Comparison of ENCODE assay signal across 20 cellular contexts in the genomic region with DNA sequence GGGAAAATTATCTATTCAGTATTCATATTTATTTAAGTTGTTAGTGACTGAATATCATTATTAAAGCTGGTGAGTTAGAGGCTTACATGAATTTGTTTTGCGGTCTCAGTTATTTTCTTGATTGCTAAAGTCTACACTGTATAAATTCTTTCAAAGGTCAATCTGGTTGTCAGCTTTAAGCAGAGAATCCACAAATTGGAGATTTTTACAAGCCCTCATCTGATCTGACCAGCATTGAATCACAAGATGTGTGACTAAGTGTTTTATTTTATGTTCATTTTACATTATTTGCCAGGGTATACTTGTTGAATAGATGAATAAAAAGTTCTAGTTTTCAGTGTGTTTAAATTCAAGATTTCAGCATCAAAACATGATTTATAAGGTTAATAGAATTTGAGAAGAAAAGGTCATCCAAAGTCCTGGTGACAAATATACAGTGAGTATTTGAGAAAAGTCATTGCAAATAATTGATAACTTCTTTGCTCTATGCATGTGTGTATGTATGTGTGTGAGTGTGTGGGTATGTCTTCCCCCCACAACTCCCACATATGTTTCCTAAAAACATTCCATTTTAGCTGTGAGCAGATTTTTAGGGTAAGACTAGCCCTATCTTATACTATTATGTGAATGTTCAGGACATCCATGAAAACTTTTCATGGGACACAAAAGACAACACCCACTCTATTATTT. TPM values are rescaled to one million over a fixed set of nuclear protein-coding genes. Genes with fewer than 3 reads are reported as not detected.
A peak's percentile ranks its signal among the peaks of the same experiment; 100 is the strongest.
DNase-seq lines count a peak whose midpoint lies in the region; TF ChIP-seq lines count a peak whose summit lies in the region.
"Had no signal": no experiment of that assay in that cellular context is flagged by ENCODE, and none has a peak within 500 bp of the region (broad histone marks: within the 10 kb centered on the region; RNA-seq: fewer than 3 reads in every experiment).

No MANE protein-coding gene starts in this region.

- H3K27me3 Mint-ChIP-seq in MCF 10A (ENCODE audit: insufficient read depth, unreplicated experiment) (no peaks in the 10 kb centered on the region), type B pancreatic cell (peaks cover 4% of the 10 kb centered on the region)

- no peak overlapping the region for H2AFZ ChIP-seq in mammary epithelial cell (ENCODE audit: low read depth, low read length)

- DNase-seq in mammary epithelial cell (no peak), MCF 10A (ENCODE audit: unreplicated experiment) (no peak), astrocyte of the hippocampus (ENCODE audit: low read depth, low spot score) (peak; percentile 21), foreskin melanocyte (peak; percentile 70), type B pancreatic cell (ENCODE audit: extremely low spot score, unreplicated experiment) (no peak), SHP77 treated with DMSO at 0.1 percent for 48 hours (lab: John Stamatoyannopoulos, UW) (no peak), ovary (no peak), NCI-H1436 treated with DMSO at 0.1 percent for 48 hours (lab: John Stamatoyannopoulos, UW) (no peak)
- DNase-seq: activated CD4-positive, alpha-beta T cell treated with anti-CD3 and anti-CD28 coated beads for 1 hour; activated effector memory CD4-positive, alpha-beta T cell treated with anti-CD3 and anti-CD28 coated beads, Interleukin-2, amount 50 U/mL, for 16 hours; CD8-positive, alpha-beta memory T cell; GOT3; left ventricle myocardium inferior; NCI-H187; NCI-H446 treated with DMSO at 0.1 percent for 48 hours; psoas muscle; stimulated activated naive CD4-positive, alpha-beta T cell; upper lobe of right lung had no signal

- in situ Hi-C loops in mammary epithelial cell (cut with MboI; ENCODE audit: low sequenced_read_pairs in 2 of 2) = loop anchor here (10.0 to 25.0 kb wide), 3 partner anchors 178 to 822 kb away; no protein-coding TSS in a partner anchor

- TF ChIP-seq CTCF in mammary epithelial cell (conservative IDR thresholded peaks at IDR 0.05 in 1 of 2, IDR thresholded peaks at IDR 0.05 in 1 of 2; ENCODE audit: extremely low read depth in 1 of 2, insufficient read depth in 1 of 2, low read depth in 1 of 2, low read length in 2 of 2) (no peak), MCF 10A (IDR thresholded peaks at IDR 0.05; ENCODE audit: unreplicated experiment) (no peak), type B pancreatic cell (conservative IDR thresholded peaks at IDR 0.05) (no peak), ovary (IDR thresholded peaks at IDR 0.05) (no peak)

- BruUV-seq in mammary epithelial cell (replicated peaks; lab: Mats Ljungman, UMichigan) (no TSS peak), MCF 10A (replicated peaks; lab: Mats Ljungman, UMichigan) (no TSS peak)

- H4K20me1 ChIP-seq in mammary epithelial cell (ENCODE audit: insufficient read depth, low read length) = no peaks in the 10 kb centered on the region

- peaks cover 27% of the 10 kb centered on the region for H3K4me1 ChIP-seq in mammary epithelial cell (ENCODE audit: insufficient read depth, low read length)
- H3K4me1 ChIP-seq in ovary (ENCODE audit: insufficient read depth) = no peaks in the 10 kb centered on the region
- H3K4me1 ChIP-seq: ascending aorta, psoas muscle, upper lobe of right lung had no signal

- H3K4me1 Mint-ChIP-seq in MCF 10A (ENCODE audit: insufficient read depth, unreplicated experiment) (peaks cover 16% of the 10 kb centered on the region), type B pancreatic cell (ENCODE audit: unreplicated experiment) (peaks cover 31% of the 10 kb centered on the region)

- H3K4me3 Mint-ChIP-seq in MCF 10A (ENCODE audit: unreplicated experiment) (no peak overlapping the region), type B pancreatic cell (peak overlapping the region; percentile 40)
- H3K4me3 Mint-ChIP-seq: CD8-positive, alpha-beta memory T cell; T-helper 2 cell treated with Interferon-gamma antibody and Interleukin-4, amounts not matched to agents 5 μg/mL and 100 μg/mL, for 36 hours had no signal

- no peak for TF ChIP-seq EP300 in ovary (IDR thresholded peaks at IDR 0.05)

- peaks cover 51% of the 10 kb centered on the region for H3K79me2 ChIP-seq in mammary epithelial cell (ENCODE audit: insufficient read depth, low read length)

- dilution Hi-C loops in mammary epithelial cell (cut with HindIII; ENCODE audit: low sequenced_read_pairs) = no loop called here

- no peak for TF ChIP-seq POLR2A in ovary (IDR thresholded peaks at IDR 0.05)

- no peak overlapping the region for H3K9ac ChIP-seq in mammary epithelial cell (ENCODE audit: insufficient read depth, low read length)

- 100% methylated on average over 1 of the region's 1 CpG for whole genome bisulfite sequencing in mammary epithelial cell (ENCODE audit: low coverage, missing lambda C conversion rate)
- WGBS in ovary, 3 donors = 93 to 98% (median 98%) methylated on average over 1 of the region's 1 CpG

- H3K9me3 ChIP-seq in mammary epithelial cell (replicated peaks; ENCODE audit: insufficient read depth, low read length) (no peaks in the 10 kb centered on the region), ovary (no peaks in the 10 kb centered on the region)
- H3K9me3 ChIP-seq: ascending aorta, left ventricle myocardium inferior, psoas muscle, upper lobe of right lung had no signal

- H3K9me3 Mint-ChIP-seq in MCF 10A (ENCODE audit: unreplicated experiment) = no peaks in the 10 kb centered on the region
- no peaks in the 10 kb centered on the region for H3K9me3 Mint-ChIP-seq in type B pancreatic cell
- H3K9me3 Mint-ChIP-seq: T-helper 2 cell treated with Interferon-gamma antibody and Interleukin-4, amounts not matched to agents 5 μg/mL and 100 μg/mL, for 36 hours had no signal

- no peak overlapping the region for H3K4me3 ChIP-seq in mammary epithelial cell (replicated peaks in 1 of 3; ENCODE audit: insufficient read depth in 1 of 3, low read depth in 2 of 3, low read length in 3 of 3)
- no peak overlapping the region for H3K4me3 ChIP-seq in ovary
- H3K4me3 ChIP-seq: ascending aorta, left ventricle myocardium inferior, psoas muscle, upper lobe of right lung had no signal

- H3K36me3 ChIP-seq in mammary epithelial cell (ENCODE audit: insufficient read depth, low read length) = no peaks in the 10 kb centered on the region
- H3K36me3 ChIP-seq in ovary = no peaks in the 10 kb centered on the region
- H3K36me3 ChIP-seq: ascending aorta, left ventricle myocardium inferior, upper lobe of right lung had no signal

- no peak overlapping the region for H3K27ac Mint-ChIP-seq in MCF 10A (ENCODE audit: low read depth, unreplicated experiment)
- H3K27ac Mint-ChIP-seq in type B pancreatic cell = no peak overlapping the region
- H3K27ac Mint-ChIP-seq: CD8-positive, alpha-beta memory T cell; T-helper 2 cell treated with Interferon-gamma antibody and Interleukin-4, amounts not matched to agents 5 μg/mL and 100 μg/mL, for 36 hours had no signal

- H3K36me3 Mint-ChIP-seq in MCF 10A (ENCODE audit: insufficient read depth, unreplicated experiment) (no peaks in the 10 kb centered on the region), type B pancreatic cell (peaks cover 7% of the 10 kb centered on the region)
- H3K36me3 Mint-ChIP-seq: CD8-positive, alpha-beta memory T cell had no signal

- H3K27me3 ChIP-seq in mammary epithelial cell (ENCODE audit: insufficient read depth, low read length) = no peaks in the 10 kb centered on the region
- no peaks in the 10 kb centered on the region for H3K27me3 ChIP-seq in ovary
- H3K27me3 ChIP-seq: ascending aorta, upper lobe of right lung had no signal

- CTCF ChIA-PET in mammary epithelial cell (lab: Charles Lee; ENCODE audit: low non-redundant PET) = no interaction called here
- CTCF ChIA-PET in MCF 10A (lab: Yijun Ruan, JAX) = interaction anchor here (0.6 kb wide), 1 partner anchor 194 kb away, joined by 5 read pairs; no protein-coding TSS in a partner anchor

- peak overlapping the region; percentile 15 for H3K27ac ChIP-seq in mammary epithelial cell (ENCODE audit: insufficient read depth, low read depth, low read length)
- H3K27ac ChIP-seq in ovary = no peak overlapping the region
- H3K27ac ChIP-seq: ascending aorta, left ventricle myocardium inferior, psoas muscle, upper lobe of right lung had no signal

- peak overlapping the region; percentile 35 for H3K4me2 ChIP-seq in mammary epithelial cell (ENCODE audit: insufficient read depth, low read depth, low read length)

- POLR2A ChIA-PET in MCF 10A (lab: Yijun Ruan, JAX) = no interaction called here

- intact Hi-C loops in mammary epithelial cell (cut with micrococcal nuclease) (loop anchor here (5.0 kb wide), 2 partner anchors 47 to 262 kb away; no protein-coding TSS in a partner anchor), MCF 10A (cut with micrococcal nuclease) (loop anchor here (5.0 kb wide), 1 partner anchor 47 kb away; no protein-coding TSS in a partner anchor), ovary (cut with DNase I) (no loop called here)

RNA-seq across cellular contexts. Expression of a gene that starts 4.4 kb away (rescaled TPM):
- total RNA-seq in mammary epithelial cell (10 to 100 TPM in 1 of 2 donors, under 1 TPM in 1; 0.83 to 12.8 TPM), MCF 10A (2022) (1.5 and 3.2 TPM in 2 replicates), type B pancreatic cell (ENCODE audit: low replicate concordance) (28.2 and 77.1 TPM in 2 replicates), ovary (1 to 10 TPM in 6 of 7 donors, under 1 TPM in 1; 0.76 to 6.3 (median 2.2) TPM)
- polyA plus RNA-seq in mammary epithelial cell (6.9 TPM), ovary (10 to 100 TPM in 1 of 2 donors, under 1 TPM in 1; 0.82 to 23.0 TPM)
- 26.9 TPM for polyA minus RNA-seq in mammary epithelial cell
- total RNA-seq: CD8-positive, alpha-beta memory T cell had no signal
- polyA plus RNA-seq: CD8-positive, alpha-beta memory T cell had no signal

Comparison
In these comparisons a context has a peak if more than half of its experiments do, and no peak if none do; other contexts are left out.
1. DNase-seq: peak in astrocyte of the hippocampus (single experiment) and foreskin melanocyte (single experiment); none in mammary epithelial cell (single experiment), MCF 10A (single experiment), type B pancreatic cell (single experiment), SHP77 treated with DMSO at 0.1 percent for 48 hours (single experiment), ovary (0 of 5) and NCI-H1436 treated with DMSO at 0.1 percent for 48 hours (single experiment).
2. intact Hi-C loops: an anchor here in mammary epithelial cell (5.0 kb wide) and MCF 10A (5.0 kb wide); none called in ovary.